ENCODE assay signal across 8 cellular contexts in the genomic region with DNA sequence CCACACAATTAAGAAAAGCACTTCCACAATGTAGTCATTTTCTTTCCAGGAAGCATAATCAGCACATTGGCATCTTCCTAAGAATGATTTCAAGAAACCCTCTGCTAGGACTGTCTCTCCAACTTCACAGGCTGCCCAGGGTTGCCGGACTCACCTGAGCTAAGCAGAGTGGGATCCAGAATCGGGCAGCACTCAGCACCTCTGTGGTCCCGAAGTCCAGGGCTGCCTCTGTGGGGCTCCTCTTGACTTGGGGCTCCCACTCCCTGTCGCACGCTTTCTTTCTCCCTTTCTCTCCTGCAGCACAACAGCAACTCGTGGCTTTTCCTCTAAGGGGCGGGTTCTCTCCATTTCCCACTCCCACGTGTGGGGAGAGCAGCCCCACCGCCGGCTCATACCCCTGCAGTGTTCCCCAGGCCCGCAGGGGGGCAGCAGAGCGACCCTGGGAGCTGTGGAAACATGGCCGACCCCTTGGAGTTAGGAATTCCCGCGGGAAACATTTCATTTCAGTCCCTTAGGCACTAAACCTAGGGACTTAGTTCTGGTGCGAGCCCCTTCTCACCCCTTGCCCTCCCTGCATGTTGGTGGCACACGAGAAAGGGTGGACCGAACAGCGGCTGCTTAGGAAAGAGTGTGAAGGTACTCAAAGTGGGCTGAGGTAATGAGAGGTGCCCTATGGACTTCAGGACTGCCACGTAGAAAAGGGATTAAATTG. TPM values are rescaled to one million over a fixed set of nuclear protein-coding genes. Genes with fewer than 3 reads are reported as not detected.
DNase-seq lines count a peak whose midpoint lies in the region; FAIRE-seq and TF ChIP-seq lines count a peak whose summit lies in the region.

A gene with protein sequence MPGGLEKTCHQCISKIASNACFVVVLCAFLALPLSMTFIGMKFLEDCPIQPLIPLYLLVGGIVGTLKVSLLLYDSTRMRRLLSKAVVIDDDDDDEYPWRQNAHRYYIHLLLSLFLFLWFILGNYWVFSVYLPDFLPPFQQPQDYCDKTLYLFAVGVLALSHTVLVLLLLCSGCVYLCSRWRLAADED (minus strand): TSS at position 316 of the 712 bp plus-strand sequence. CDS start 6,647 bp downstream, outside the sequence.

- no peak within 1 kb of the TSS for H3K27ac ChIP-seq in neural cell (ENCODE audit: low read length)
- no peak within 1 kb of the TSS for H3K27ac ChIP-seq in transverse colon

- peaks cover 0 to 3% (median 0%) of the 10 kb centered on the region in 4 donors for H3K4me1 ChIP-seq in transverse colon

- H3K36me3 ChIP-seq in neural cell (ENCODE audit: insufficient read depth, low read length): no peaks in the 10 kb centered on the region
- no peaks in the 10 kb centered on the region for H3K36me3 ChIP-seq in transverse colon

- 35 to 66% methylated on average over 4 to 20 of the region's 20 CpGs for WGBS in transverse colon (ENCODE audit: low coverage in 1 of 2), 2 donors

- peak; percentile 31 for DNase-seq in CMK (ENCODE audit: low read depth)
- peak; percentile 58 for DNase-seq in H54 (ENCODE audit: insufficient read length, low spot score)
- peak; percentile 83 for DNase-seq in NCI-H748 (lab: John Stamatoyannopoulos, UW; ENCODE audit: unreplicated experiment)
- DNase-seq in activated T-cell treated with anti-CD3 and anti-CD28 coated beads, Interleukin-2, amount 50 U/mL, for 48 hours: peak; percentile 80 to 83
- DNase-seq in fibroblast of pulmonary artery (ENCODE audit: low read depth): peak; percentile 45
- DNase-seq in transverse colon: peak; percentile 48
- DNase-seq in NCI-H510A (lab: John Stamatoyannopoulos, UW): no peak

- no peaks in the 10 kb centered on the region for H3F3A ChIP-seq in neural cell (ENCODE audit: insufficient read depth, low read length, poor library complexity, severe bottlenecking)

- TF ChIP-seq POLR2A in H54 (IDR thresholded peaks at IDR 0.05; ENCODE audit: low read depth, low read length): no peak
- no peak for TF ChIP-seq POLR2A in transverse colon (IDR thresholded peaks at IDR 0.05)

- H4K20me1 ChIP-seq in neural cell (ENCODE audit: insufficient read depth): no peaks in the 10 kb centered on the region

- intact Hi-C loops in transverse colon (cut with DNase I; ENCODE audit: low total_unique reads): no loop called here

- H3K9me2 ChIP-seq in neural cell (ENCODE audit: insufficient read depth, low read length): no peaks in the 10 kb centered on the region

- in situ Hi-C loops in transverse colon (cut with MboI; ENCODE audit: low pct_ligation_motif_present in 1 of 4, low pct_unique_long_range_greater_than_20kb in 1 of 4, low sequenced_read_pairs in 3 of 4): no loop called here

- H3K4me2 ChIP-seq in neural cell (ENCODE audit: low read length): no peak within 1 kb of the TSS

- H3K9ac ChIP-seq in neural cell (ENCODE audit: low read length): no peak within 1 kb of the TSS

- H2AFZ ChIP-seq in neural cell (ENCODE audit: low read depth, low read length): no peak within 1 kb of the TSS

- H3K79me2 ChIP-seq in neural cell (replicated peaks; ENCODE audit: insufficient read depth, low read length): no peaks in the 10 kb centered on the region

- peaks cover 5% of the 10 kb centered on the region for H3K9me3 ChIP-seq in neural cell (ENCODE audit: low read length)
- H3K9me3 ChIP-seq in transverse colon: no peaks in the 10 kb centered on the region

- peak; percentile 53 for TF ChIP-seq RAD21 in neural cell (conservative IDR thresholded peaks at IDR 0.05)

- FAIRE-seq in H54 (lab: Jason Lieb, UNC): no peak

- no peaks in the 10 kb centered on the region for H3K27me3 ChIP-seq in neural cell (ENCODE audit: insufficient read depth, low read depth, low read length)
- no peaks in the 10 kb centered on the region for H3K27me3 ChIP-seq in transverse colon

- TF ChIP-seq CTCF in fibroblast of pulmonary artery (IDR thresholded peaks at IDR 0.05; ENCODE audit: low read length, missing control alignments): peak; percentile 85
- TF ChIP-seq CTCF in neural cell (IDR thresholded peaks at IDR 0.05; ENCODE audit: poor library complexity, severe bottlenecking): peak; percentile 64
- TF ChIP-seq CTCF in transverse colon (IDR thresholded peaks at IDR 0.05): peak; percentile 62 to 89 (median 83)

- H3K4me3 ChIP-seq in fibroblast of pulmonary artery (replicated peaks; ENCODE audit: low read depth, low read length): no peak within 1 kb of the TSS
- H3K4me3 ChIP-seq in neural cell (ENCODE audit: low read length): no peak within 1 kb of the TSS
- H3K4me3 ChIP-seq in transverse colon: no peak within 1 kb of the TSS

- TF ChIP-seq EP300 in neural cell (conservative IDR thresholded peaks at IDR 0.05; ENCODE audit: poor library complexity, severe bottlenecking) (no peak), transverse colon (IDR thresholded peaks at IDR 0.05; ENCODE audit: low read depth) (no peak)

TF ChIP-seq in neural cell, 6 proteins besides CTCF, POLR2A, EP300 and RAD21:
- peak; percentile 67 for TF ChIP-seq SMC3 (conservative IDR thresholded peaks at IDR 0.05; ENCODE audit: poor library complexity)
- TF ChIP-seq, protein P1, sequence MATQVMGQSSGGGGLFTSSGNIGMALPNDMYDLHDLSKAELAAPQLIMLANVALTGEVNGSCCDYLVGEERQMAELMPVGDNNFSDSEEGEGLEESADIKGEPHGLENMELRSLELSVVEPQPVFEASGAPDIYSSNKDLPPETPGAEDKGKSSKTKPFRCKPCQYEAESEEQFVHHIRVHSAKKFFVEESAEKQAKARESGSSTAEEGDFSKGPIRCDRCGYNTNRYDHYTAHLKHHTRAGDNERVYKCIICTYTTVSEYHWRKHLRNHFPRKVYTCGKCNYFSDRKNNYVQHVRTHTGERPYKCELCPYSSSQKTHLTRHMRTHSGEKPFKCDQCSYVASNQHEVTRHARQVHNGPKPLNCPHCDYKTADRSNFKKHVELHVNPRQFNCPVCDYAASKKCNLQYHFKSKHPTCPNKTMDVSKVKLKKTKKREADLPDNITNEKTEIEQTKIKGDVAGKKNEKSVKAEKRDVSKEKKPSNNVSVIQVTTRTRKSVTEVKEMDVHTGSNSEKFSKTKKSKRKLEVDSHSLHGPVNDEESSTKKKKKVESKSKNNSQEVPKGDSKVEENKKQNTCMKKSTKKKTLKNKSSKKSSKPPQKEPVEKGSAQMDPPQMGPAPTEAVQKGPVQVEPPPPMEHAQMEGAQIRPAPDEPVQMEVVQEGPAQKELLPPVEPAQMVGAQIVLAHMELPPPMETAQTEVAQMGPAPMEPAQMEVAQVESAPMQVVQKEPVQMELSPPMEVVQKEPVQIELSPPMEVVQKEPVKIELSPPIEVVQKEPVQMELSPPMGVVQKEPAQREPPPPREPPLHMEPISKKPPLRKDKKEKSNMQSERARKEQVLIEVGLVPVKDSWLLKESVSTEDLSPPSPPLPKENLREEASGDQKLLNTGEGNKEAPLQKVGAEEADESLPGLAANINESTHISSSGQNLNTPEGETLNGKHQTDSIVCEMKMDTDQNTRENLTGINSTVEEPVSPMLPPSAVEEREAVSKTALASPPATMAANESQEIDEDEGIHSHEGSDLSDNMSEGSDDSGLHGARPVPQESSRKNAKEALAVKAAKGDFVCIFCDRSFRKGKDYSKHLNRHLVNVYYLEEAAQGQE (IDR thresholded peaks at IDR 0.05; ENCODE audit: borderline replicate concordance): no peak
- TF ChIP-seq TAF1 (IDR thresholded peaks at IDR 0.05; ENCODE audit: low read depth): no peak
- no peak for TF ChIP-seq MXI1 (conservative IDR thresholded peaks at IDR 0.05; ENCODE audit: poor library complexity, severe bottlenecking)
- TF ChIP-seq POLR2AphosphoS5 (IDR thresholded peaks at IDR 0.05): no peak
- TF ChIP-seq EZH2 (IDR thresholded peaks at IDR 0.05; ENCODE audit: borderline replicate concordance, insufficient read depth, low read length, poor library complexity, severe bottlenecking): no peak

RNA-seq across cellular contexts. Expression of the gene that starts here (rescaled TPM):
- 0.76 and 0.77 TPM in 2 replicates for polyA plus RNA-seq in neural cell
- polyA minus RNA-seq in neural cell: 0.49 and 1.6 TPM in 2 replicates
- total RNA-seq in transverse colon: not detected

Comparison
In these comparisons a context has a peak if more than half of its experiments do, and no peak if none do; other contexts are left out.
1. Peak in DNase-seq in transverse colon; RNA of the gene not detected or under 1 TPM.